Comparison of ENCODE assay signal across 8 cellular contexts in the genomic region with DNA sequence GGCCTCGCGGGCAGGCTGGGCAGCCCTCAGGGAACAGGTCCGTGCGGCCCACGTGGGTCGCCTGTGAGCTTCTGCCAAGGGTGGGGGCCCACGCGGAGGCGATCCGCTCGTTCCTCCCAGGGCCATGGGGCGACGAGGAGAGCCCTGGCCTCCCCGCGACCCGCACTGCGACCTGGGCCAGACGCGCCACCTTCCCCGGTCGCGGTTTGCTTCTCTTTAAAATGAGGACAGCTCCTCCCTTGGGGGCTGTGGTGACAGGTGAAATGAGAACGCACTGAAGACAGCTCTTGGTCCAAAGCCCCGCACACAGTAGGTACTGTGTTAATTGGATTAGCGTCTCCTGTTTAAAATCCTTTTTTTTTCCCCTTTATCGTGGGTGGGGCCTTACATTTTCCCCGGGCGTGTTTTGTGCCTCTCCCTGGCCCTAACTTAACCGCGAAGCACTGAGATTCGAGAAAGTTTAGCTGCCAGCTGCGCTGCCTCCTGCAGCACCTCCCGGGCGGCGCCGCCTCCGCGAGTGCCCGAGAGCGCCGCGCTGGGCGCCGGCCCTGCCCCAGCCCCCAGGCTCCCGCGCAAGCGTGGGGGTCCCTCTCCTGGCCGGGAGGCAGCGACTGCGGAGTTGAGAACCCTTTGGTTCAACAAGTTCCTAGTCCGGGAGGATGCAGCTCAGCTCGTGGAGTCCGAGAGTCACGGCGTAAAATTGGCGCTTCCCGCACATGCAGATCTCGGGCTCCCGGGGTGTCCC. TPM values are rescaled to one million over a fixed set of nuclear protein-coding genes. Genes with fewer than 3 reads are reported as not detected.
DNase-seq lines count a peak whose midpoint lies in the region; ATAC-seq and TF ChIP-seq lines count a peak whose summit lies in the region.

No MANE protein-coding gene starts in this region.

- H3K27me3 ChIP-seq in endocrine pancreas (ENCODE audit: control insufficient read depth, insufficient read depth, low read length) = no peaks in the 10 kb centered on the region
- no peaks in the 10 kb centered on the region for H3K27me3 ChIP-seq in stomach

- ATAC-seq in GM18907 (IDR thresholded peaks at IDR 0.05; ENCODE audit: unreplicated experiment) = peak; percentile 13

- in situ Hi-C loops in ACHN (cut with HindIII; ENCODE audit: low pct_ligation_motif_present, low pct_unique_long_range_greater_than_20kb, low sequenced_read_pairs) = no loop called here

- no peak for TF ChIP-seq POLR2A in stomach (IDR thresholded peaks at IDR 0.05)

- no peak for TF ChIP-seq EP300 in stomach (IDR thresholded peaks at IDR 0.05)

- no peaks in the 10 kb centered on the region for H3K36me3 ChIP-seq in endocrine pancreas (ENCODE audit: control insufficient read depth, insufficient read depth, low read length)
- no peaks in the 10 kb centered on the region for H3K36me3 ChIP-seq in mesodermal cell (ENCODE audit: control insufficient read depth, insufficient read depth, low read length)
- no peaks in the 10 kb centered on the region for H3K36me3 ChIP-seq in stomach

- 1 to 2% methylated on average over 52 to 56 of the region's 59 CpGs for WGBS in mesodermal cell (ENCODE audit: insufficient coverage in 2 of 2), 2 experiments
- 0 to 1% (median 0%) methylated on average over 43 to 59 of the region's 59 CpGs for WGBS in stomach, 5 donors

- intact Hi-C loops in stomach (cut with DNase I; ENCODE audit: low total_unique reads) = no loop called here

- H3K9ac ChIP-seq in endocrine pancreas (ENCODE audit: control insufficient read depth, insufficient read depth, low read length) = peak overlapping the region; percentile 43

- H3K9me3 ChIP-seq in endocrine pancreas (ENCODE audit: control insufficient read depth, low read length) = no peaks in the 10 kb centered on the region
- peaks cover 12% of the 10 kb centered on the region for H3K9me3 ChIP-seq in mesodermal cell (ENCODE audit: control insufficient read depth, low read length)
- H3K9me3 ChIP-seq in stomach = no peaks in the 10 kb centered on the region

- peak in 1 of 7 experiments; percentile 9 for TF ChIP-seq CTCF in stomach (IDR thresholded peaks at IDR 0.05)

- no peaks in the 10 kb centered on the region for H3K4me1 ChIP-seq in endocrine pancreas (ENCODE audit: control insufficient read depth, insufficient read depth, low read length)
- peaks cover 19% of the 10 kb centered on the region for H3K4me1 ChIP-seq in mesodermal cell (ENCODE audit: control insufficient read depth, insufficient read depth, low read length, poor library complexity, severe bottlenecking)
- peaks cover 42 to 61% (median 53%) of the 10 kb centered on the region in 4 donors for H3K4me1 ChIP-seq in stomach

- H3K4me3 ChIP-seq in endocrine pancreas (ENCODE audit: control insufficient read depth, insufficient read depth, low read length) = no peak overlapping the region
- peak overlapping the region; percentile 77 for H3K4me3 ChIP-seq in mesodermal cell (ENCODE audit: extremely low read depth, insufficient read depth, low read length, poor library complexity, severe bottlenecking)
- H3K4me3 ChIP-seq in stomach = peak overlapping the region; percentile 74 to 95 (median 83)

- DNase-seq in ACHN (peak; percentile 33), LoVo (ENCODE audit: low spot score) (peak; percentile 23), stomach (peak; percentile 61), NCI-H1092 (lab: John Stamatoyannopoulos, UW) (no peak)
- DNase-seq in activated CD4-positive, alpha-beta T cell treated with anti-CD3 and anti-CD28 coated beads, Interleukin-2, amount 50 U/mL, for 4 hours = peak; percentile 26 to 31

- H3K27ac ChIP-seq in mesodermal cell (ENCODE audit: low read depth, low read length, severe bottlenecking) (no peak overlapping the region), stomach (peak overlapping the region; percentile 82 to 91 (median 89))

RNA-seq across cellular contexts. Expression of a gene that starts 1.1 kb away (rescaled TPM):
- 43.1 TPM for polyA plus RNA-seq in mesodermal cell (2013, experiment 1 of 2)
- polyA plus RNA-seq in mesodermal cell (2013, experiment 2 of 2) = 37.4 TPM
- 100 to 1,000 TPM in 2 of 5 donors, 10 to 100 TPM in 3; 14.0 to 571 (median 89.3) TPM for total RNA-seq in stomach
- 10 to 100 TPM; 46.4 to 97.9 (median 81.6) TPM for polyA plus RNA-seq in stomach
